Comparison of ENCODE assay signal across 26 cellular contexts in the genomic region with DNA sequence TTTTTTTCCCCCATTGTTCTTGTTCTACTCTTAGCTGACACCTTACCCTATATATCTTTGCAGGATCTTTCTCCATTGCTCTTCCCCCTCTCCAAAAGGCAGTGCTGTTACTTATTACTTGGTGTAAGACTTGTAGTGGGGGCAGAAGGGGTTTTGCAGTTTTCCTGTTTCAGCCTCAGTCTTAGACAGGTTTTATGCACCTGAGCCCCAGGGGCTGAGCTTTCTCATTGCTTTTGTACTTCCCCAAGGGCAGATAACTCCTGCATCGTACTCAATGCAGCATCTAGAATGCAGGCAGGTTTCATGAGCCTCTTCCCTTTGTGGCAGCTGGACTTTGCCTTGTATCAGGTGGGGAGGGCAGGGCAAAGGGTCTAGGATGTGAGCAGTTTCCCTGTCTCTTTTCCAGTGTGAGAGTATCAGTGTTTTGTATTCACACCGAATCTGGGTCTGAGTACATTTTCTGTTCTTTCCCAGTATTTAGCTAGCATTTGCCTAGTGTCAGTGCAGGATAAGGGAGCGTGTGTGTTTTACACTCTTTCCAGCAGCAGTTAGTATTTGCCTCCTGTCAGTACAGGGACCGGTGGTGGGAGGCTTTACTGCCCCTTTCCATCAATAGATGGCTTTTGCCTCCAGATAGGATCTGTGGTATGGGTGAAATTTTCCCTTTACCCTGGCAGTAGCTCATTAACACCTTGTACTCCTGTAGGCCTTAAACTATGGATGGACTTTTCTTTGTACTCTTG. TPM values are rescaled to one million over a fixed set of nuclear protein-coding genes. Genes with fewer than 3 reads are reported as not detected.
"Had no signal": no experiment of that assay in that cellular context is flagged by ENCODE, and none has a peak within 500 bp of the region (broad histone marks: within the 10 kb centered on the region; RNA-seq: fewer than 3 reads in every experiment).

No MANE protein-coding gene starts in this region.

- H3K27me3 ChIP-seq: ascending aorta, pancreas, upper lobe of left lung had no signal

- H3K4me3 Mint-ChIP-seq: activated naive CD4-positive, alpha-beta T cell treated with anti-CD3 and anti-CD28 coated beads, Interleukin-2, amount 50 U/mL, for 24 hours; memory B cell; naive thymus-derived CD8-positive, alpha-beta T cell; stimulated activated memory B cell treated with anti-CD40 and anti-IgM and Interleukin-4, amounts not matched to agents 10 μg/mL and 1 μg/mL and 100 μg/mL, for 72 hours had no signal

- DNase-seq: activated CD4-positive, alpha-beta T cell treated with anti-CD3 and anti-CD28 coated beads for 1 hour; activated CD8-positive, alpha-beta memory T cell treated with anti-CD3 and anti-CD28 coated beads for 24 hours; activated CD8-positive, alpha-beta memory T cell treated with anti-CD3 and anti-CD28 coated beads, Interleukin-2, amount 50 U/mL, for 48 hours; activated gamma-delta T cell; activated T-cell treated with anti-CD3 and anti-CD28 coated beads, Interleukin-2, amount 50 U/mL, for 48 hours; cerebellar nuclear complex; cortex of kidney; erythroblast; head of caudate nucleus; kidney; left ventricle myocardium inferior; naive thymus-derived CD8-positive, alpha-beta T cell; pancreas; stimulated activated CD4-positive, alpha-beta T cell treated with anti-CD3 and anti-CD28 coated beads, Interleukin-4, amount 100 ng/mL, for 24 hours; T-helper 1 cell; T-helper 9 cell had no signal

- ATAC-seq: naive thymus-derived CD8-positive, alpha-beta T cell; sciatic nerve; stimulated activated memory B cell treated with anti-CD40 and anti-IgM and Interleukin-4, amounts not matched to agents 10 μg/mL and 1 μg/mL and 100 μg/mL, for 72 hours had no signal

- H3K27ac ChIP-seq: ascending aorta, left ventricle myocardium inferior, pancreas, thoracic aorta, upper lobe of left lung had no signal

- H3K36me3 ChIP-seq: ascending aorta, left ventricle myocardium inferior, pancreas, thoracic aorta, upper lobe of left lung had no signal

- H3K4me1 ChIP-seq: ascending aorta, pancreas, upper lobe of left lung had no signal

- H3K27ac Mint-ChIP-seq: activated naive CD4-positive, alpha-beta T cell treated with anti-CD3 and anti-CD28 coated beads, Interleukin-2, amount 50 U/mL, for 24 hours; memory B cell; stimulated activated memory B cell treated with anti-CD40 and anti-IgM and Interleukin-4, amounts not matched to agents 10 μg/mL and 1 μg/mL and 100 μg/mL, for 72 hours had no signal

- H3K9me3 ChIP-seq: ascending aorta, left ventricle myocardium inferior, pancreas, thoracic aorta, upper lobe of left lung had no signal

- H3K4me3 ChIP-seq: ascending aorta, left ventricle myocardium inferior, pancreas, thoracic aorta, upper lobe of left lung had no signal

- H3K9me3 Mint-ChIP-seq: activated naive CD4-positive, alpha-beta T cell treated with anti-CD3 and anti-CD28 coated beads, Interleukin-2, amount 50 U/mL, for 24 hours had no signal

- FAIRE-seq: endometrium, frontal cortex, kidney, pancreas had no signal

- H3K27me3 Mint-ChIP-seq: activated naive CD4-positive, alpha-beta T cell treated with anti-CD3 and anti-CD28 coated beads, Interleukin-2, amount 50 U/mL, for 24 hours; memory B cell; naive thymus-derived CD8-positive, alpha-beta T cell; stimulated activated memory B cell treated with anti-CD40 and anti-IgM and Interleukin-4, amounts not matched to agents 10 μg/mL and 1 μg/mL and 100 μg/mL, for 72 hours had no signal

RNA-seq across cellular contexts. Expression of gene RIPPLY2, which starts 25.9 kb away (rescaled TPM):
- total RNA-seq: ascending aorta; left ventricle myocardium inferior; mucosa of gallbladder; naive thymus-derived CD8-positive, alpha-beta T cell; thoracic aorta; upper lobe of left lung had no signal
- polyA plus RNA-seq: naive thymus-derived CD8-positive, alpha-beta T cell had no signal
